Comparison of ENCODE assay signal across 9 cellular contexts in the genomic region with DNA sequence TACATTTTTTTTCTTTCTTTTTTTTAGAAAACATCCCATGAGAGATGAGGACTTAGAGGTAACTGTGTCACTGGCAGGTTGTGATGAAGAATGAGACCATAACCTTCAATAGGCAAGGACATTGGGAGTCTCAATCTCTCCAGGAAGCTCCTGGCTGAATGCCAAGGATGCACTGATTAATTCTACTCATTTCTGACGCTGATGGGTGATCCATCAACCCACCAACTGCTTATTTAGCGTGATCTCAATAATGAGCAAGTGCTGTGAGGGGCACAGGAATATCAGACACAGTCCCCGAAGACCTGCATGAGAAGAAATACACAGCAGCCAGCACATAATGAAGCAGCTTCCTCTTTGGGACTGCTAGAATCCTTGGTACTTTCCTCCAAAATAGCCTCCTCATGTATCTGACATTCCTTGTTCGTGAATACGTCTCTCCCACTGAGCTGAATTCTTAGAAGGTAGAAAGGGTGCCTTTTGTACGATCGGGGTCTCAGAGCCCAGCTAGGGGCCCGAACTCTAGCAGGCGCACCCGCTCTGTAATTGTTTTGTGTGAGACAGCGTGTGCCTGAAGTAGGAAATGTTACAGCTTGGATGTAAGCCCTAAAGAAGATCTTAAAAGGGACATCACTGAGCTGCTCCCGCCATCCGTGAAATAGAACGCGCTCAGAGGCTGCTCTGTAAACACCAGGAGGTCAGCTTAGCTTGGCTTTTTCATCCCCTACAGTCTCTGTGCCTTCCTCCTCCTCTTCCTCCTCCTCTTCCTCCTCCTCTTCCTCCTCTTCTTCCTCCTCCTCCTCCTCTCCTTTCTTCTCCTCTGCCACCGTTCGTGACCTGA. TPM values are rescaled to one million over a fixed set of nuclear protein-coding genes. Genes with fewer than 3 reads are reported as not detected.
DNase-seq lines count a peak whose midpoint lies in the region; ATAC-seq, FAIRE-seq and TF ChIP-seq lines count a peak whose summit lies in the region.
"Had no signal": no experiment of that assay in that cellular context is flagged by ENCODE, and none has a peak within 500 bp of the region (broad histone marks: within the 10 kb centered on the region; RNA-seq: fewer than 3 reads in every experiment).

No MANE protein-coding gene starts in this region.

- intact Hi-C loops in IMR-90 (cut with micrococcal nuclease) (loop anchor here (1.0 kb wide), 1 partner anchor 14 kb away; no protein-coding TSS in a partner anchor), stomach (cut with DNase I; ENCODE audit: low total_unique reads) (no loop called here), testis (cut with DNase I; ENCODE audit: low total_unique reads) (no loop called here)

- peaks cover 16 to 79% of the 10 kb centered on the region in 2 experiments; a peak in 3 of 4 replicates for H3K79me1 ChIP-seq in IMR-90 (ENCODE audit: low read depth in 1 of 2, low read length in 2 of 2)

- peak overlapping the region; percentile 66 for H3K14ac ChIP-seq in IMR-90 (replicated peaks; ENCODE audit: low read depth, low read length)

- H3K27ac ChIP-seq in IMR-90 (ENCODE audit: insufficient read depth, low read length) (peak overlapping the region; percentile 97), astrocyte (ENCODE audit: low read depth, low read length) (peak overlapping the region; percentile 95), stomach (peak overlapping the region; percentile 16 to 90 (median 69)), testis (peak overlapping the region in 1 of 2 donors; percentile 55)

- peak overlapping the region; percentile 89 for H2AK9ac ChIP-seq in IMR-90 (replicated peaks; ENCODE audit: low read depth, low read length, poor library complexity)

- peak overlapping the region; percentile 90 for H3K18ac ChIP-seq in IMR-90 (ENCODE audit: low read depth, low read length)

- peak overlapping the region; percentile 38 for H2AFZ ChIP-seq in IMR-90 (replicated peaks; ENCODE audit: low read length, poor library complexity)
- peak overlapping the region; percentile 61 for H2AFZ ChIP-seq in astrocyte (ENCODE audit: low read depth, low read length)

- peak; percentile 63 for DNase-seq in IMR-90
- peak; percentile 57 for DNase-seq in astrocyte (ENCODE audit: low read depth)
- peak; percentile 31 for DNase-seq in hepatic stellate cell (ENCODE audit: low spot score)
- no peak for DNase-seq in stomach
- DNase-seq in testis, result no peak
- DNase-seq in NOMO-1 treated with dmso at 0.1 percent for 144 hours (lab: John Stamatoyannopoulos, UW; ENCODE audit: unreplicated experiment), result no peak
- DNase-seq in stimulated activated CD4-positive, alpha-beta T cell treated with anti-CD3 and anti-CD28 coated beads, Interleukin-2, amount 100 ng/mL, for 48 hours, result no peak

- no peaks in the 10 kb centered on the region for H3K9me3 Mint-ChIP-seq in astrocyte (ENCODE audit: unreplicated experiment)

- TF ChIP-seq POLR2A in IMR-90 (IDR thresholded peaks at IDR 0.05; ENCODE audit: low read depth, low read length) (peak; percentile 37; the same call in 1 of the 2 replicates), stomach (IDR thresholded peaks at IDR 0.05) (no peak), testis (IDR thresholded peaks at IDR 0.05) (no peak)

- peak overlapping the region; percentile 82 for H3K4ac ChIP-seq in IMR-90 (ENCODE audit: low read depth, low read length)

- peaks cover 4% of the 10 kb centered on the region for H3K36me3 Mint-ChIP-seq in astrocyte (ENCODE audit: low read depth, unreplicated experiment)
- H3K36me3 Mint-ChIP-seq: activated naive CD8-positive, alpha-beta T cell had no signal

- dilution Hi-C loops in IMR-90 (cut with HindIII; ENCODE audit: low sequenced_read_pairs, unreplicated experiment), result no loop called here

- H3K56ac ChIP-seq in IMR-90 (ENCODE audit: extremely low read depth, insufficient read depth, low read length), result peak overlapping the region; percentile 91

- peaks cover 42% of the 10 kb centered on the region for H4K20me1 ChIP-seq in IMR-90 (ENCODE audit: insufficient read depth, low read length)
- H4K20me1 ChIP-seq in astrocyte (ENCODE audit: insufficient read depth, low read length), result no peaks in the 10 kb centered on the region

- 0 out of 2 replicates have a peak, but pooled peaks have one; percentile 3 for ATAC-seq in IMR-90 (ENCODE audit: low read depth)
- no peak for ATAC-seq in GM18520 (IDR thresholded peaks at IDR 0.05; ENCODE audit: unreplicated experiment)

- no peak for TF ChIP-seq EP300 in stomach (IDR thresholded peaks at IDR 0.05)

- H3K27me3 ChIP-seq in IMR-90 (ENCODE audit: control insufficient read depth, insufficient read depth, low read length) (no peaks in the 10 kb centered on the region), astrocyte (ENCODE audit: insufficient read depth, low read length) (no peaks in the 10 kb centered on the region), stomach (peaks cover 0 to 80% (median 0%) of the 10 kb centered on the region in 3 donors), testis (no peaks in the 10 kb centered on the region)

- H3K9ac ChIP-seq in IMR-90 (ENCODE audit: low read depth, low read length) (peak overlapping the region; percentile 83), astrocyte (ENCODE audit: low read length) (peak overlapping the region; percentile 88)

- H2BK15ac ChIP-seq in IMR-90 (ENCODE audit: low read depth, low read length), result peak overlapping the region; percentile 87; the same call in 2 of the 3 replicates

- H3K4me3 ChIP-seq in IMR-90 (ENCODE audit: insufficient read depth, low read depth, low read length) (peak overlapping the region; percentile 8; the same call in 1 of the 2 replicates), astrocyte (ENCODE audit: insufficient read depth, low read depth, low read length) (peak overlapping the region; percentile 53), stomach (peak overlapping the region in 1 of 4 donors; percentile 8), testis (no peak overlapping the region)

- H3K36me3 ChIP-seq in IMR-90 (ENCODE audit: control insufficient read depth, insufficient read depth, low read length), result peaks cover 54% of the 10 kb centered on the region
- no peaks in the 10 kb centered on the region for H3K36me3 ChIP-seq in astrocyte (ENCODE audit: insufficient read depth, low read length)
- H3K36me3 ChIP-seq in stomach, result no peaks in the 10 kb centered on the region
- no peaks in the 10 kb centered on the region for H3K36me3 ChIP-seq in testis (ENCODE audit: low read depth, missing control alignments)

- peak overlapping the region; percentile 73 for H3K4me3 Mint-ChIP-seq in astrocyte (ENCODE audit: unreplicated experiment)
- H3K4me3 Mint-ChIP-seq: activated naive CD8-positive, alpha-beta T cell had no signal

- 20% methylated on average over 7 of the region's 17 CpGs; no CpG with 5 or more reads in 1 of the 2 experiments for WGBS in IMR-90 (ENCODE audit: extremely low coverage in 2 of 2, insufficient read length in 1 of 2), 2 experiments
- WGBS in stomach, 5 donors, result 25 to 40% (median 34%) methylated on average over 17 of the region's 17 CpGs
- 28 to 34% methylated on average over 14 to 17 of the region's 17 CpGs for WGBS in testis, 2 donors

- TF ChIP-seq CTCF in IMR-90 (conservative IDR thresholded peaks at IDR 0.05; ENCODE audit: low read depth, low read length), result no peak
- no peak for TF ChIP-seq CTCF in astrocyte (IDR thresholded peaks at IDR 0.05; ENCODE audit: insufficient read depth, low read depth, low read length)
- no peak for TF ChIP-seq CTCF in stomach (IDR thresholded peaks at IDR 0.05)
- TF ChIP-seq CTCF in testis (IDR thresholded peaks at IDR 0.05), result no peak

- POLR2A ChIA-PET in IMR-90 (lab: Charles Lee; ENCODE audit: unreplicated experiment), result no interaction called here

- H3K4me2 ChIP-seq in IMR-90 (ENCODE audit: low read depth, low read length), result peak overlapping the region; percentile 75
- H3K4me2 ChIP-seq in astrocyte (ENCODE audit: low read length), result peak overlapping the region; percentile 88

- peak overlapping the region; percentile 94 for H3K23ac ChIP-seq in IMR-90 (ENCODE audit: low read depth, low read length)

- peak overlapping the region; percentile 86 for H2BK120ac ChIP-seq in IMR-90 (ENCODE audit: low read depth, low read length)

- no TSS peak for BruUV-seq in IMR-90 (replicated peaks; lab: Mats Ljungman, UMichigan)

- peak overlapping the region; percentile 89 for H2BK20ac ChIP-seq in IMR-90 (ENCODE audit: low read depth, low read length)

- H2BK5ac ChIP-seq in IMR-90 (ENCODE audit: low read depth, low read length, poor library complexity, severe bottlenecking), result peak overlapping the region; percentile 78

- peaks cover 31% of the 10 kb centered on the region for H3K4me1 Mint-ChIP-seq in astrocyte (ENCODE audit: low read depth, unreplicated experiment)

- H3K27me3 Mint-ChIP-seq in astrocyte (ENCODE audit: low read depth, unreplicated experiment), result peaks cover 9% of the 10 kb centered on the region

- H3K9me1 ChIP-seq in IMR-90 (ENCODE audit: insufficient read depth, low read length), result peaks cover 44% of the 10 kb centered on the region

- in situ Hi-C loops in IMR-90 (cut with MboI; ENCODE audit: low sequenced_read_pairs), result loop anchor here (25.0 kb wide), 2 partner anchors 501 to 1001 kb away; no protein-coding TSS in a partner anchor

- peak overlapping the region; percentile 87 to 93 for H4K8ac ChIP-seq in IMR-90 (ENCODE audit: low read depth in 2 of 2, low read length in 2 of 2)

- H4K5ac ChIP-seq in IMR-90 (ENCODE audit: low read depth, low read length), result peak overlapping the region; percentile 95

- peak overlapping the region; percentile 91 for H4K91ac ChIP-seq in IMR-90 (ENCODE audit: insufficient read depth, low read depth, low read length)

- CTCF ChIA-PET in IMR-90 (lab: Yijun Ruan, JAX), result interaction anchor here (1.0 to 2.0 kb wide), 5 partner anchors 14 to 59 kb away, joined by 3 to 8 read pairs (median 4); no protein-coding TSS in a partner anchor

- H3K9me3 ChIP-seq in IMR-90 (ENCODE audit: control insufficient read depth, insufficient read depth, low read length) (no peaks in the 10 kb centered on the region), astrocyte (ENCODE audit: insufficient read depth, low read depth, low read length) (no peaks in the 10 kb centered on the region), stomach (no peaks in the 10 kb centered on the region), testis (no peaks in the 10 kb centered on the region)

- peak overlapping the region; percentile 95 for H2AK5ac ChIP-seq in IMR-90 (ENCODE audit: low read depth, low read length)

- peak overlapping the region; percentile 92 for H3K27ac Mint-ChIP-seq in astrocyte (ENCODE audit: unreplicated experiment)
- H3K27ac Mint-ChIP-seq: activated naive CD8-positive, alpha-beta T cell had no signal

- FAIRE-seq in astrocyte (lab: Jason Lieb, UNC), result peak; percentile 68

- TF ChIP-seq RAD21 in IMR-90 (IDR thresholded peaks at IDR 0.05; ENCODE audit: low read length), result no peak

- H3K4me1 ChIP-seq in IMR-90 (ENCODE audit: control insufficient read depth, insufficient read depth, low read length), result peaks cover 46% of the 10 kb centered on the region
- peaks cover 40% of the 10 kb centered on the region for H3K4me1 ChIP-seq in astrocyte (ENCODE audit: insufficient read depth, low read length)
- peaks cover 0 to 74% (median 2%) of the 10 kb centered on the region in 4 donors for H3K4me1 ChIP-seq in stomach
- H3K4me1 ChIP-seq in testis, result peaks cover 14% of the 10 kb centered on the region

- peaks cover 78% of the 10 kb centered on the region for H3K79me2 ChIP-seq in astrocyte (ENCODE audit: insufficient read depth, low read length)

RNA-seq across cellular contexts. Expression of gene CLMP, which starts 7.2 kb away (rescaled TPM):
- total RNA-seq in IMR-90 (2012; rRNA removed) (54.7 and 56.1 TPM in 2 replicates), astrocyte (16.0 and 26.5 TPM in 2 replicates), stomach (10 to 100 TPM; 37.8 to 81.2 (median 46.7) TPM), testis (1 to 10 TPM; 6.0 to 6.3 TPM)
- polyA plus RNA-seq in IMR-90 (2012; rRNA removed) (78.9 and 95.7 TPM in 2 replicates), stomach (10 to 100 TPM in 2 of 3 donors, 1 to 10 TPM in 1; 4.9 to 16.2 (median 13.5) TPM), testis (ENCODE audit: insufficient read depth, low read depth, low replicate concordance) (6.5 TPM)
- 50.5 and 121 TPM in 2 replicates for polyA plus RNA-seq in IMR-90 (2012; cell fraction: cytosol; rRNA removed)
- 20.7 and 92.9 TPM in 2 replicates for polyA plus RNA-seq in IMR-90 (2012; cell fraction: nucleus; rRNA removed; ENCODE audit: low replicate concordance)

Comparison
In these comparisons a context has a peak if more than half of its experiments do, and no peak if none do; other contexts are left out.
1. DNase-seq: peak in IMR-90 (single experiment), astrocyte (single experiment) and hepatic stellate cell (single experiment); none in stomach (single experiment), testis (single experiment), NOMO-1 treated with dmso at 0.1 percent for 144 hours (single experiment) and stimulated activated CD4-positive, alpha-beta T cell treated with anti-CD3 and anti-CD28 coated beads, Interleukin-2, amount 100 ng/mL, for 48 hours (0 of 2).
2. H3K4me3 ChIP-seq: peak in IMR-90 (single experiment) and astrocyte (single experiment); none in testis (0 of 2).